Comparison of ENCODE assay signal across 23 cellular contexts in genomic region chr9:120555884-120556283, GRCh38. TPM values are rescaled to one million over a fixed set of nuclear protein-coding genes. Genes with fewer than 3 reads are reported as not detected.
DNase-seq lines count a peak whose midpoint lies in the region; ATAC-seq, FAIRE-seq and TF ChIP-seq lines count a peak whose summit lies in the region.
"Had no signal": no experiment of that assay in that cellular context is flagged by ENCODE, and none has a peak within 500 bp of the region (broad histone marks: within the 10 kb centered on the region; RNA-seq: fewer than 3 reads in every experiment).

No MANE protein-coding gene starts in this region.

- no peaks in the 10 kb centered on the region for H4K20me1 ChIP-seq in mammary epithelial cell (ENCODE audit: insufficient read depth, low read length)
- no peaks in the 10 kb centered on the region; the same call in 1 of the 2 replicates for H4K20me1 ChIP-seq in OCI-LY1 (ENCODE audit: insufficient read depth, low read length)
- H4K20me1 ChIP-seq in GM12878 (ENCODE audit: control insufficient read depth, insufficient read depth), result no peaks in the 10 kb centered on the region

- H3K27ac ChIP-seq in mammary epithelial cell (ENCODE audit: insufficient read depth, low read depth, low read length) (no peak overlapping the region), OCI-LY1 (ENCODE audit: low read depth, low read length, poor library complexity, severe bottlenecking) (peak overlapping the region; percentile 30), GM12878 (ENCODE audit: control insufficient read depth, insufficient read depth) (no peak overlapping the region)
- H3K27ac ChIP-seq: skin epidermis had no signal

- TF ChIP-seq CTCF in MCF 10A (IDR thresholded peaks at IDR 0.05; ENCODE audit: unreplicated experiment), result no peak
- no peak for TF ChIP-seq CTCF in mammary epithelial cell (conservative IDR thresholded peaks at IDR 0.05 in 1 of 2, IDR thresholded peaks at IDR 0.05 in 1 of 2; ENCODE audit: extremely low read depth in 1 of 2, insufficient read depth in 1 of 2, low read depth in 1 of 2, low read length in 2 of 2)
- TF ChIP-seq CTCF in OCI-LY1 (IDR thresholded peaks at IDR 0.05; ENCODE audit: low read length), result no peak
- no peak for TF ChIP-seq CTCF in GM12878 (IDR thresholded peaks at IDR 0.05 in 2 of 3, conservative IDR thresholded peaks at IDR 0.05 in 1 of 3; ENCODE audit: control insufficient read depth in 2 of 3, extremely low read depth in 1 of 3, insufficient read depth in 1 of 3, low read depth in 3 of 3, low read length in 3 of 3)

- H3K36me3 ChIP-seq in mammary epithelial cell (ENCODE audit: insufficient read depth, low read length) (peaks cover 2% of the 10 kb centered on the region), OCI-LY1 (ENCODE audit: insufficient read depth, low read length) (peaks cover 75% of the 10 kb centered on the region), GM12878 (ENCODE audit: control insufficient read depth in 2 of 2, insufficient read depth in 2 of 2, low read length in 1 of 2) (peaks cover 2 to 11% of the 10 kb centered on the region in 2 experiments; a peak in 2 of 4 replicates)

- FAIRE-seq in GM12878 (lab: Jason Lieb, UNC), result no peak

- no peaks in the 10 kb centered on the region for H3K9me3 Mint-ChIP-seq in MCF 10A (ENCODE audit: unreplicated experiment)

- H3K79me2 ChIP-seq in mammary epithelial cell (ENCODE audit: insufficient read depth, low read length), result peaks cover 42% of the 10 kb centered on the region
- H3K79me2 ChIP-seq in OCI-LY1 (ENCODE audit: insufficient read depth, low read length), result peaks cover 36% of the 10 kb centered on the region
- no peaks in the 10 kb centered on the region for H3K79me2 ChIP-seq in GM12878 (ENCODE audit: control insufficient read depth, insufficient read depth, low read length)

- H3K27me3 ChIP-seq in mammary epithelial cell (ENCODE audit: insufficient read depth, low read length) (no peaks in the 10 kb centered on the region), OCI-LY1 (ENCODE audit: insufficient read depth, low read length) (no peaks in the 10 kb centered on the region), GM12878 (replicated peaks in 1 of 2; ENCODE audit: control insufficient read depth in 2 of 2, insufficient read depth in 2 of 2, low read length in 1 of 2) (no peaks in the 10 kb centered on the region)

- RAD21 ChIA-PET in GM12878 (lab: Charles Lee; ENCODE audit: unreplicated experiment), result no interaction called here

- WGBS in mammary epithelial cell (ENCODE audit: low coverage, missing lambda C conversion rate), result 100% methylated on average over 4 of the region's 4 CpGs
- WGBS in GM12878 (ENCODE audit: insufficient coverage, insufficient replicate concordance, low lambda C conversion rate, missing lambda C conversion rate), result 51% methylated on average over 4 of the region's 4 CpGs

- no peak overlapping the region for H3K4me3 ChIP-seq in mammary epithelial cell (replicated peaks in 1 of 3; ENCODE audit: insufficient read depth in 1 of 3, low read depth in 2 of 3, low read length in 3 of 3)
- H3K4me3 ChIP-seq in OCI-LY1 (ENCODE audit: low read depth, low read length, poor library complexity, severe bottlenecking), result no peak overlapping the region
- H3K4me3 ChIP-seq in GM12878, result no peak overlapping the region
- H3K4me3 ChIP-seq: skin epidermis had no signal

- POLR2A ChIA-PET in MCF 10A (lab: Yijun Ruan, JAX), result no interaction called here
- POLR2A ChIA-PET in GM12878 (lab: Charles Lee), result no interaction called here

- H3K9ac ChIP-seq in mammary epithelial cell (ENCODE audit: insufficient read depth, low read length), result no peak overlapping the region
- H3K9ac ChIP-seq in OCI-LY1 (ENCODE audit: low read length), result no peak overlapping the region
- H3K9ac ChIP-seq in GM12878 (ENCODE audit: control insufficient read depth, insufficient read depth, low read length), result no peak overlapping the region

- dilution Hi-C loops in mammary epithelial cell (cut with HindIII; ENCODE audit: low sequenced_read_pairs), result no loop called here

- DNase-seq in MCF 10A (ENCODE audit: unreplicated experiment) (no peak), mammary epithelial cell (no peak), GM12878 (ENCODE audit: low read depth, low spot score) (no peak), HT-29 (ENCODE audit: low spot score) (no peak), NCI-H1105 (lab: John Stamatoyannopoulos, UW) (no peak), HPDE6-E6E7 (ENCODE audit: extremely low spot score) (no peak)
- DNase-seq: 8988T; activated CD4-positive, CD25-positive, alpha-beta regulatory T cell treated with anti-CD3 and anti-CD28 coated beads, Interleukin-2, amount 50 U/mL, for 72 hours; activated CD8-positive, alpha-beta T cell treated with anti-CD3 and anti-CD28 coated beads for 36 hours; activated gamma-delta T cell; DMS79; H7; kidney glomerular epithelial cell; mesendoderm; NCI-H526 treated with DMSO at 0.1 percent for 48 hours; nucleus accumbens; stimulated activated CD4-positive, alpha-beta T cell treated with anti-CD3 and anti-CD28 coated beads, Interleukin-1b, Interleukin-23, amount 100 ng/mL, for 48 hours; T-helper 9 cell; trophoblast cell had no signal

- no peaks in the 10 kb centered on the region for H3K27me3 Mint-ChIP-seq in MCF 10A (ENCODE audit: insufficient read depth, unreplicated experiment)
- H3K27me3 Mint-ChIP-seq: activated CD8-positive, alpha-beta T cell treated with anti-CD3 and anti-CD28 coated beads for 36 hours had no signal

- SMC1A ChIA-PET in GM12878 (lab: Charles Lee; ENCODE audit: uncharacterized antibody, unreplicated experiment), result interaction anchor here (0.6 kb wide), 1 partner anchor 70 kb away, joined by 3 read pairs; no protein-coding TSS in a partner anchor

- H3K9me2 ChIP-seq in OCI-LY1 (ENCODE audit: low read depth, low read length), result no peaks in the 10 kb centered on the region

- ATAC-seq in GM12878, result peak; percentile 47; the same call in 2 of the 3 replicates
- no peak for ATAC-seq in GM18861 (IDR thresholded peaks at IDR 0.05; ENCODE audit: unreplicated experiment)
- ATAC-seq: activated CD8-positive, alpha-beta T cell treated with anti-CD3 and anti-CD28 coated beads for 36 hours; SK-N-SH treated with all-trans-retinoic acid at 6 μM for 48 hours had no signal

- TF ChIP-seq POLR2A in GM12878 (IDR thresholded peaks at IDR 0.05; ENCODE audit: low read depth, low read length), result no peak

- TF ChIP-seq EP300 in GM12878 (IDR thresholded peaks at IDR 0.05; ENCODE audit: borderline replicate concordance in 1 of 2, control insufficient read depth in 1 of 2, low read depth in 2 of 2, low read length in 2 of 2), result no peak

- H3K4me1 Mint-ChIP-seq in MCF 10A (ENCODE audit: insufficient read depth, unreplicated experiment), result no peaks in the 10 kb centered on the region

- CTCF ChIA-PET in MCF 10A (lab: Yijun Ruan, JAX) (interaction anchor here (1.2 to 1.8 kb wide), 2 partner anchors 12 to 16 kb away, joined by 3 to 5 read pairs; no protein-coding TSS in a partner anchor), mammary epithelial cell (lab: Charles Lee; ENCODE audit: low non-redundant PET) (no interaction called here), GM12878 (lab: Yijun Ruan, JAX) (interaction anchor here (0.7 kb wide), 2 partner anchors 62 to 560 kb away, joined by 3 to 5 read pairs; no protein-coding TSS in a partner anchor)

- peaks cover 43% of the 10 kb centered on the region for H3K36me3 Mint-ChIP-seq in MCF 10A (ENCODE audit: insufficient read depth, unreplicated experiment)

- H3K4me2 ChIP-seq in mammary epithelial cell (ENCODE audit: insufficient read depth, low read depth, low read length) (no peak overlapping the region), OCI-LY1 (ENCODE audit: low read length) (no peak overlapping the region), GM12878 (ENCODE audit: control insufficient read depth, insufficient read depth) (no peak overlapping the region)

- in situ Hi-C loops in mammary epithelial cell (cut with MboI; ENCODE audit: low sequenced_read_pairs in 2 of 2), result no loop called here
- in situ Hi-C loops in GM12878 (cut with MboI), result no loop called here

- H2AFZ ChIP-seq in mammary epithelial cell (ENCODE audit: low read depth, low read length), result no peak overlapping the region
- no peak overlapping the region for H2AFZ ChIP-seq in OCI-LY1 (ENCODE audit: low read length)
- H2AFZ ChIP-seq in GM12878 (ENCODE audit: control insufficient read depth, low read depth, low read length), result no peak overlapping the region

- no peaks in the 10 kb centered on the region for H3K9me3 ChIP-seq in mammary epithelial cell (replicated peaks; ENCODE audit: insufficient read depth, low read length)
- no peaks in the 10 kb centered on the region for H3K9me3 ChIP-seq in OCI-LY1 (ENCODE audit: low read length)
- H3K9me3 ChIP-seq in GM12878 (replicated peaks; ENCODE audit: control insufficient read depth, insufficient read depth, low read length), result no peaks in the 10 kb centered on the region

- TF ChIP-seq RAD21 in GM12878 (IDR thresholded peaks at IDR 0.05; ENCODE audit: insufficient read depth, low read depth, low read length), result no peak

- no peaks in the 10 kb centered on the region for H3F3A ChIP-seq in OCI-LY1 (ENCODE audit: insufficient read depth, low read length)

- BruUV-seq in MCF 10A (replicated peaks; lab: Mats Ljungman, UMichigan), result no TSS peak
- no TSS peak for BruUV-seq in mammary epithelial cell (replicated peaks; lab: Mats Ljungman, UMichigan)
- BruUV-seq in GM12878 (replicated peaks; lab: Mats Ljungman, UMichigan), result no TSS peak

- H3K27ac Mint-ChIP-seq in MCF 10A (ENCODE audit: low read depth, unreplicated experiment), result peak overlapping the region; percentile 12
- H3K27ac Mint-ChIP-seq: activated CD8-positive, alpha-beta T cell treated with anti-CD3 and anti-CD28 coated beads for 36 hours had no signal

- intact Hi-C loops in MCF 10A (cut with micrococcal nuclease), result no loop called here
- intact Hi-C loops in mammary epithelial cell (cut with micrococcal nuclease), result no loop called here
- intact Hi-C loops in GM12878 (cut with micrococcal nuclease; ENCODE audit: unreplicated experiment), result no loop called here

- H3K4me3 Mint-ChIP-seq in MCF 10A (ENCODE audit: unreplicated experiment), result no peak overlapping the region
- H3K4me3 Mint-ChIP-seq: activated CD8-positive, alpha-beta T cell treated with anti-CD3 and anti-CD28 coated beads for 36 hours had no signal

- H3K4me1 ChIP-seq in mammary epithelial cell (ENCODE audit: insufficient read depth, low read length) (no peaks in the 10 kb centered on the region), OCI-LY1 (ENCODE audit: insufficient read depth, low read length, severe bottlenecking) (peaks cover 8% of the 10 kb centered on the region), GM12878 (ENCODE audit: control insufficient read depth, insufficient read depth, low read length) (no peaks in the 10 kb centered on the region)

RNA-seq across cellular contexts. Expression of gene CDK5RAP2, which starts 24.1 kb away (rescaled TPM):
- 43.4 and 50.0 TPM in 2 replicates for total RNA-seq in MCF 10A (2022)
- 10 to 100 TPM; 31.8 to 43.5 TPM for total RNA-seq in mammary epithelial cell
- polyA plus RNA-seq in mammary epithelial cell, result 19.8 TPM
- 33.3 TPM for polyA minus RNA-seq in mammary epithelial cell
- total RNA-seq in GM12878 (2013; cell fraction: nucleolus; rRNA removed), result 128 and 132 TPM in 2 replicates
- 29.6 and 36.5 TPM in 2 replicates for total RNA-seq in GM12878 (2014; rRNA removed)
- 35.8 and 36.2 TPM in 2 replicates for total RNA-seq in GM12878 (2014; rRNA removed; fragmentation: Illumina TruSeq; extraction: Trizol)
- 52.5 and 53.5 TPM in 2 replicates for total RNA-seq in GM12878 (2021)
- polyA plus RNA-seq in GM12878 (2011; ENCODE audit: low read depth), result 20.3 TPM
- polyA plus RNA-seq in GM12878 (2011; rRNA removed), result 28.5 and 32.1 TPM in 2 replicates
- 22.4 and 26.4 TPM in 2 replicates for polyA plus RNA-seq in GM12878 (2011; cell fraction: cytosol; rRNA removed)
- polyA plus RNA-seq in GM12878 (2011; cell fraction: nucleus; rRNA removed), result 93.8 and 104 TPM in 2 replicates
- polyA plus RNA-seq in GM12878 (2012), result 26.6 and 28.9 TPM in 2 replicates
- polyA plus RNA-seq in GM12878 (2014; fragmentation: Illumina TruSeq; extraction: Trizol), result 41.8 and 48.1 TPM in 2 replicates
- polyA plus RNA-seq in GM12878 (2014; fragmentation: Nextera tagmentation; extraction: Ambion mirVana), result 10 to 100 TPM; 16.2 to 16.8 TPM
- polyA plus RNA-seq in GM12878 (2014; rRNA removed), result 37.7 and 41.3 TPM in 2 replicates
- 10 to 100 TPM; 27.4 to 32.9 TPM for polyA plus RNA-seq in GM12878 (2016; fragmentation: Nextera tagmentation; extraction: Ambion mirVana)
- 44.3 and 51.4 TPM in 2 replicates for polyA minus RNA-seq in GM12878 (2011; rRNA and poly(A)+ RNA removed)
- polyA minus RNA-seq in GM12878 (2011; cell fraction: cytosol; rRNA and poly(A)+ RNA removed), result 14.0 and 16.8 TPM in 2 replicates
- 62.7 and 97.2 TPM in 2 replicates for polyA minus RNA-seq in GM12878 (2011; cell fraction: nucleus; rRNA and poly(A)+ RNA removed)
- 22.2 and 29.5 TPM in 2 replicates for total RNA-seq in HT-29 (2014; rRNA removed; shearing (Covaris generic))
